ENCODE assay signal across 16 cellular contexts in genomic region chr7:83118347-83119001, GRCh38. TPM values are rescaled to one million over a fixed set of nuclear protein-coding genes. Genes with fewer than 3 reads are reported as not detected.
DNase-seq lines count a peak whose midpoint lies in the region; ATAC-seq and TF ChIP-seq lines count a peak whose summit lies in the region.
"Had no signal": no experiment of that assay in that cellular context is flagged by ENCODE, and none has a peak within 500 bp of the region (broad histone marks: within the 10 kb centered on the region; RNA-seq: fewer than 3 reads in every experiment).

No MANE protein-coding gene starts in this region.

- TF ChIP-seq CTCF in endodermal cell (conservative IDR thresholded peaks at IDR 0.05), result no peak
- no peak for TF ChIP-seq CTCF in BE2C (IDR thresholded peaks at IDR 0.05; ENCODE audit: low read depth, low read length)

- H3K4ac ChIP-seq in trophoblast cell (ENCODE audit: low read depth, low read length), result no peak overlapping the region

- no peaks in the 10 kb centered on the region for H3K4me1 Mint-ChIP-seq in endodermal cell

- H3K23ac ChIP-seq in trophoblast cell (ENCODE audit: low read length), result no peak overlapping the region

- DNase-seq in G401 (ENCODE audit: low spot score), result peak; percentile 7
- DNase-seq in NCI-H69 (lab: John Stamatoyannopoulos, UW), result peak; percentile 45
- DNase-seq in endodermal cell, result no peak
- DNase-seq in trophoblast cell, result no peak
- no peak for DNase-seq in BE2C
- DNase-seq in NCI-H1092 (lab: John Stamatoyannopoulos, UW), result no peak
- DNase-seq: 8988T; Calu3; CD8-positive, alpha-beta T cell; GDM1; GOT3; IMR-90 had no signal

- H3K9me3 Mint-ChIP-seq in endodermal cell, result peaks cover 17% of the 10 kb centered on the region

- H3K4me3 Mint-ChIP-seq in endodermal cell, result no peak overlapping the region
- H3K4me3 Mint-ChIP-seq: CD8-positive, alpha-beta T cell had no signal

- no peaks in the 10 kb centered on the region for H3K79me1 ChIP-seq in trophoblast cell (ENCODE audit: low read length)

- ATAC-seq in HG03460 (IDR thresholded peaks at IDR 0.05; ENCODE audit: unreplicated experiment), result no peak
- ATAC-seq: CD8-positive, alpha-beta T cell; K562 had no signal

- H3K27me3 ChIP-seq in endodermal cell (ENCODE audit: control insufficient read depth, insufficient read depth, low read length, poor library complexity, severe bottlenecking), result no peaks in the 10 kb centered on the region
- no peaks in the 10 kb centered on the region for H3K27me3 ChIP-seq in trophoblast cell (ENCODE audit: insufficient read depth, low read length)
- no peaks in the 10 kb centered on the region for H3K27me3 ChIP-seq in BE2C
- H3K27me3 ChIP-seq: BLaER1 treated with 17β-estradiol and CSF1 and Interleukin-3, amounts not matched to agents 10 nM and 100 nM had no signal

- no peaks in the 10 kb centered on the region for H3K79me2 ChIP-seq in trophoblast cell (ENCODE audit: control insufficient read depth, insufficient read depth, low read length, poor library complexity)

- no peak overlapping the region for H3K18ac ChIP-seq in trophoblast cell (ENCODE audit: low read length)

- no peak overlapping the region for H2BK12ac ChIP-seq in trophoblast cell (ENCODE audit: low read length)

- H3K36me3 ChIP-seq in endodermal cell (ENCODE audit: control insufficient read depth, insufficient read depth, low read length) (no peaks in the 10 kb centered on the region), trophoblast cell (ENCODE audit: control insufficient read depth in 1 of 2, insufficient read depth in 2 of 2, low read length in 2 of 2) (no peaks in the 10 kb centered on the region), BE2C (peaks cover 4% of the 10 kb centered on the region)
- H3K36me3 ChIP-seq: BLaER1 treated with 17β-estradiol and CSF1 and Interleukin-3, amounts not matched to agents 10 nM and 100 nM had no signal

- H2BK5ac ChIP-seq in trophoblast cell (ENCODE audit: low read depth, low read length, poor library complexity), result no peak overlapping the region

- H3K4me3 ChIP-seq in endodermal cell (ENCODE audit: low read length) (no peak overlapping the region), trophoblast cell (ENCODE audit: low read depth, low read length) (no peak overlapping the region), BE2C (ENCODE audit: low read depth, low read length) (no peak overlapping the region)
- H3K4me3 ChIP-seq: BLaER1 treated with 17β-estradiol and CSF1 and Interleukin-3, amounts not matched to agents 10 nM and 100 nM; HAP-1; K562 had no signal

- H3K27ac Mint-ChIP-seq in endodermal cell, result peak overlapping the region; percentile 44
- H3K27ac Mint-ChIP-seq: CD8-positive, alpha-beta T cell had no signal

- H3K36me3 Mint-ChIP-seq in endodermal cell (ENCODE audit: low read depth), result peaks cover 7% of the 10 kb centered on the region
- H3K36me3 Mint-ChIP-seq: CD8-positive, alpha-beta T cell had no signal

- H3K4me2 ChIP-seq in trophoblast cell (ENCODE audit: low read length), result no peak overlapping the region
- H3K4me2 ChIP-seq: BLaER1 treated with 17β-estradiol and CSF1 and Interleukin-3, amounts not matched to agents 10 nM and 100 nM had no signal

- no peak overlapping the region for H2AFZ ChIP-seq in trophoblast cell (ENCODE audit: insufficient read depth, low read length, poor library complexity)

- peaks cover 4% of the 10 kb centered on the region for H3K4me1 ChIP-seq in endodermal cell (ENCODE audit: control insufficient read depth, insufficient read depth, low read length)
- H3K4me1 ChIP-seq in trophoblast cell (ENCODE audit: control insufficient read depth in 1 of 2, insufficient read depth in 2 of 2, low read length in 2 of 2), result no peaks in the 10 kb centered on the region
- no peaks in the 10 kb centered on the region for H3K4me1 ChIP-seq in BE2C
- H3K4me1 ChIP-seq: BLaER1 treated with 17β-estradiol and CSF1 and Interleukin-3, amounts not matched to agents 10 nM and 100 nM had no signal

- WGBS in endodermal cell (ENCODE audit: insufficient coverage in 1 of 2, insufficient read length in 1 of 2), 2 experiments, result 100% methylated on average over 2 of the region's 3 CpGs; no CpG with 5 or more reads in 1 of the 2 experiments
- no CpG with 5 or more reads among the region's 3 CpGs for WGBS in trophoblast cell (ENCODE audit: extremely low coverage, insufficient coverage, insufficient read length)

- no peak overlapping the region for H4K12ac ChIP-seq in trophoblast cell (ENCODE audit: low read depth, low read length)

- H3K9ac ChIP-seq in endodermal cell (ENCODE audit: extremely low read depth, low read length, poor library complexity, severe bottlenecking) (no peak overlapping the region), trophoblast cell (ENCODE audit: low read length) (peak overlapping the region; percentile 34)
- H3K9ac ChIP-seq: BLaER1 treated with 17β-estradiol and CSF1 and Interleukin-3, amounts not matched to agents 10 nM and 100 nM had no signal

- in situ Hi-C loops in G401 (cut with HindIII; ENCODE audit: low sequenced_read_pairs), result no loop called here

- H3K27ac ChIP-seq in endodermal cell (ENCODE audit: low read depth, low read length) (no peak overlapping the region), trophoblast cell (ENCODE audit: low read depth, low read length) (no peak overlapping the region)
- H3K27ac ChIP-seq: BLaER1 treated with 17β-estradiol and CSF1 and Interleukin-3, amounts not matched to agents 10 nM and 100 nM had no signal

- no peak overlapping the region for H2BK120ac ChIP-seq in trophoblast cell (ENCODE audit: insufficient read depth, low read length, poor library complexity)

- no peak overlapping the region for H4K8ac ChIP-seq in trophoblast cell (ENCODE audit: low read depth, low read length)

- H3K27me3 Mint-ChIP-seq in endodermal cell (ENCODE audit: insufficient read depth), result no peaks in the 10 kb centered on the region

- no peak overlapping the region for H3K14ac ChIP-seq in trophoblast cell (ENCODE audit: low read length)

- no peak overlapping the region for H2AK5ac ChIP-seq in trophoblast cell (ENCODE audit: low read length)

- no peak overlapping the region for H4K91ac ChIP-seq in trophoblast cell (ENCODE audit: low read depth, low read length)

- peaks cover 16% of the 10 kb centered on the region for H3K9me3 ChIP-seq in endodermal cell (ENCODE audit: control insufficient read depth, low read length)
- H3K9me3 ChIP-seq in trophoblast cell (ENCODE audit: insufficient read depth, low read depth, low read length), result peaks cover 2% of the 10 kb centered on the region
- H3K9me3 ChIP-seq in BE2C, result peaks cover 7% of the 10 kb centered on the region; the same call in 1 of the 2 replicates

RNA-seq across cellular contexts. Expression of gene PCLO, which starts 44.2 kb away (rescaled TPM):
- 7.5 and 12.9 TPM in 2 replicates for total RNA-seq in G401 (2014; rRNA removed; shearing (Covaris generic))
- 1 to 10 TPM; 3.2 to 4.2 TPM for total RNA-seq in endodermal cell
- polyA plus RNA-seq in endodermal cell (2013, experiment 1 of 2), result 3.5 TPM
- polyA plus RNA-seq in endodermal cell (2013, experiment 2 of 2), result 3.5 TPM
- polyA plus RNA-seq in trophoblast cell (2013), result 2.6 TPM in 2 replicates
- polyA plus RNA-seq in BE2C (2012; ENCODE audit: insufficient read depth, insufficient read length, low read depth), result 32.2 TPM
- total RNA-seq: CD8-positive, alpha-beta T cell had no signal

Comparison
In these comparisons a context has a peak if more than half of its experiments do, and no peak if none do; other contexts are left out.
1. DNase-seq: peak in G401 (single experiment) and NCI-H69 (single experiment); none in endodermal cell (single experiment), trophoblast cell (0 of 2), BE2C (single experiment) and NCI-H1092 (single experiment).